Comparison of ENCODE assay signal across 8 cellular contexts in the genomic region with DNA sequence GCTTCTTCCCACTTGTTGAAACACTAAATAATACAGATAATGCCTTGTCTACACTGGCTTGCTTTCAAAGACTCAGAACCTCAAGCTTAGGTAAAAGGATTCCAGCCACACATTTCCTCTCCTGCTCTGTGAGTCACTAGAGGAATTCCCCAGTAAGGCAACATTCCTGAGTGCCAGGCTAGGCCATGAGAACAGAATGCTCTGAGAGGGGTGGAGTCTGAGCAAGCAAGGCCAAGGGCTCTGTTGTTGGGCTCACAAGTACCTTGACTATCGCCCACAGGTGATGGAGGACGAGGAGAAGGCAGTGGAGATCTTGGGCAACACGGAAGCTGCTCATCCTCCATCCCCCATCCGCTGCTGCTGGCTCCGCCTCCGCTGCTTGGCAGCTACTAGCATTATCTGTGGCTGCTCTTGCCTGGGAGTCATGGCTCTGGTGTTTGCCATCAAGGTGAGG. TPM values are rescaled to one million over a fixed set of nuclear protein-coding genes. Genes with fewer than 3 reads are reported as not detected.
A peak's percentile ranks its signal among the peaks of the same experiment; 100 is the strongest.
DNase-seq lines count a peak whose midpoint lies in the region; ATAC-seq and TF ChIP-seq lines count a peak whose summit lies in the region.

No MANE protein-coding gene starts in this region.

- H3K79me2 ChIP-seq in PC-9 (ENCODE audit: low read depth) = peaks cover 26% of the 10 kb centered on the region
- no peaks in the 10 kb centered on the region for H3K79me2 ChIP-seq in MM.1S (ENCODE audit: low read length)

- CTCF ChIA-PET in PC-9 (lab: Charles Lee) = interaction anchor here (0.5 kb wide), 1 partner anchor 67 kb away, joined by 3 read pairs; no protein-coding TSS in a partner anchor

- no TSS peak for BruUV-seq in PC-9 (replicated peaks; lab: Mats Ljungman, UMichigan)

- in situ Hi-C loops in G401 (cut with HindIII; ENCODE audit: low sequenced_read_pairs) = no loop called here

- peak; percentile 72 for TF ChIP-seq POLR2A in prostate gland (IDR thresholded peaks at IDR 0.05)

- H3K36me3 ChIP-seq in PC-9 (ENCODE audit: low read depth) (peaks cover 32% of the 10 kb centered on the region), prostate gland (peaks cover 6 to 27% of the 10 kb centered on the region in 2 donors), MM.1S (replicated peaks; ENCODE audit: insufficient read depth, low read length) (peaks cover 6% of the 10 kb centered on the region; the same call in 1 of the 2 replicates)

- ATAC-seq in GM21825 (IDR thresholded peaks at IDR 0.05; ENCODE audit: unreplicated experiment) = no peak

- H3K4me3 ChIP-seq in PC-9 = peak overlapping the region; percentile 68
- H3K4me3 ChIP-seq in fibroblast of mammary gland (ENCODE audit: control insufficient read depth, low read depth, low read length) = no peak overlapping the region
- H3K4me3 ChIP-seq in prostate gland = no peak overlapping the region
- H3K4me3 ChIP-seq in MM.1S (ENCODE audit: low read length) = no peak overlapping the region

- 64% methylated on average over 6 of the region's 6 CpGs for WGBS in prostate gland

- H3K9me2 ChIP-seq in PC-9 (ENCODE audit: insufficient read depth) (no peaks in the 10 kb centered on the region), MM.1S (replicated peaks; ENCODE audit: insufficient read depth, low read length) (no peaks in the 10 kb centered on the region)

- DNase-seq in ELF-1 (ENCODE audit: low read depth, low spot score) (peak; percentile 73), PC-9 (peak; percentile 95 to 100), fibroblast of mammary gland (ENCODE audit: low read depth) (peak; percentile 75), prostate gland (ENCODE audit: low spot score) (peak; percentile 78), G401 (ENCODE audit: low spot score) (no peak), NCI-H1048 (lab: John Stamatoyannopoulos, UW) (no peak), MM.1S (no peak)

- intact Hi-C loops in PC-9 (cut with micrococcal nuclease; ENCODE audit: unreplicated experiment) (loop anchor here (1.0 to 5.0 kb wide), 5 partner anchors 36 to 153 kb away; partner anchors contain the start of genes BCL7C and FBRS), prostate gland (cut with DNase I) (no loop called here)

- H3K9me3 ChIP-seq in PC-9 (ENCODE audit: insufficient read depth, low read depth) (no peaks in the 10 kb centered on the region), prostate gland (no peaks in the 10 kb centered on the region), MM.1S (replicated peaks; ENCODE audit: insufficient read depth, low read length) (no peaks in the 10 kb centered on the region)

- TF ChIP-seq CTCF in PC-9 (conservative IDR thresholded peaks at IDR 0.05) = no peak
- no peak for TF ChIP-seq CTCF in fibroblast of mammary gland (conservative IDR thresholded peaks at IDR 0.05; ENCODE audit: control insufficient read depth, insufficient read depth, low read depth, low read length)
- TF ChIP-seq CTCF in prostate gland (IDR thresholded peaks at IDR 0.05) = no peak
- TF ChIP-seq CTCF in MM.1S (IDR thresholded peaks at IDR 0.05; ENCODE audit: low read length) = no peak

- POLR2A ChIA-PET in PC-9 (lab: Charles Lee; ENCODE audit: unreplicated experiment) = interaction anchor here (0.5 to 0.7 kb wide), 4 partner anchors 10 to 525 kb away, joined by 3 to 11 read pairs (median 7); no protein-coding TSS in a partner anchor

- H3F3A ChIP-seq in PC-9 (ENCODE audit: insufficient read depth, low read depth) (peaks cover 84% of the 10 kb centered on the region), MM.1S (ENCODE audit: insufficient read depth, low read length) (peaks cover 4% of the 10 kb centered on the region; the same call in 1 of the 2 replicates)

- H3K9ac ChIP-seq in MM.1S (ENCODE audit: low read length) = no peak overlapping the region

- H3K4me1 ChIP-seq in PC-9 (replicated peaks; ENCODE audit: insufficient read depth) (peaks cover 33% of the 10 kb centered on the region), prostate gland (replicated peaks) (peaks cover 14% of the 10 kb centered on the region), MM.1S (ENCODE audit: low read length) (no peaks in the 10 kb centered on the region)

- H4K20me1 ChIP-seq in PC-9 (ENCODE audit: insufficient read depth) (0 out of 2 replicates have a peak, but pooled peaks cover 25% of the 10 kb centered on the region), MM.1S (ENCODE audit: insufficient read depth, low read length) (no peaks in the 10 kb centered on the region)

- H3K27ac ChIP-seq in PC-9 (peak overlapping the region; percentile 96), prostate gland (peak overlapping the region; percentile 86 to 88), MM.1S (ENCODE audit: low read length) (no peak overlapping the region)

- peak overlapping the region; percentile 99 for H3K4me2 ChIP-seq in PC-9
- H3K4me2 ChIP-seq in MM.1S (ENCODE audit: low read depth, low read length) = no peak overlapping the region

- no peaks in the 10 kb centered on the region for H3K27me3 ChIP-seq in PC-9 (ENCODE audit: insufficient read depth, low read depth)
- no peaks in the 10 kb centered on the region for H3K27me3 ChIP-seq in prostate gland (replicated peaks; ENCODE audit: insufficient read depth)
- no peaks in the 10 kb centered on the region for H3K27me3 ChIP-seq in MM.1S (replicated peaks; ENCODE audit: insufficient read depth, low read length)

- H2AFZ ChIP-seq in PC-9 (no peak overlapping the region), MM.1S (ENCODE audit: low read length) (no peak overlapping the region)

RNA-seq across cellular contexts. Expression of gene PHKG2, which starts 6.7 kb away (rescaled TPM):
- 66.1 and 67.3 TPM in 2 replicates for total RNA-seq in PC-9 (2021)
- 10 to 100 TPM; 37.2 to 45.2 TPM for total RNA-seq in prostate gland
- 35.9 TPM in 2 replicates for total RNA-seq in G401 (2014; rRNA removed; shearing (Covaris generic))

RNA-seq across cellular contexts. Expression of gene CFAP119, which starts 20.4 kb away (rescaled TPM):
- 17.9 and 19.9 TPM in 2 replicates for total RNA-seq in PC-9 (2021)
- 10 to 100 TPM in 1 of 2 donors, 1 to 10 TPM in 1; 3.1 to 13.2 TPM for total RNA-seq in prostate gland
- 2.4 and 6.5 TPM in 2 replicates for total RNA-seq in G401 (2014; rRNA removed; shearing (Covaris generic))

RNA-seq across cellular contexts. Expression of gene RNF40, which starts 20.6 kb away (rescaled TPM):
- total RNA-seq in PC-9 (2021) (149 and 178 TPM in 2 replicates), prostate gland (100 to 1,000 TPM in 1 of 2 donors, 10 to 100 TPM in 1; 89.9 to 113 TPM)
- total RNA-seq in G401 (2014; rRNA removed; shearing (Covaris generic)) = 136 and 189 TPM in 2 replicates

RNA-seq across cellular contexts. Expression of gene SRCAP, which starts 42.5 kb away (rescaled TPM):
- total RNA-seq in PC-9 (2021) (92.0 and 116 TPM in 2 replicates), prostate gland (10 to 100 TPM; 42.8 to 79.0 TPM)
- total RNA-seq in G401 (2014; rRNA removed; shearing (Covaris generic)) = 3.6 and 4.1 TPM in 2 replicates

RNA-seq across cellular contexts. Expression of gene ZNF629, which starts 45.5 kb away (rescaled TPM):
- total RNA-seq in PC-9 (2021) = 21.7 and 25.6 TPM in 2 replicates
- total RNA-seq in prostate gland = 10 to 100 TPM; 17.9 to 24.0 TPM
- total RNA-seq in G401 (2014; rRNA removed; shearing (Covaris generic)) = 18.4 and 27.6 TPM in 2 replicates

Comparison
In these comparisons a context has a peak if more than half of its experiments do, and no peak if none do; other contexts are left out.
1. DNase-seq: peak in ELF-1 (single experiment), PC-9 (2 of 2), fibroblast of mammary gland (single experiment) and prostate gland (single experiment); none in G401 (single experiment), NCI-H1048 (single experiment) and MM.1S (single experiment).